In genomic region chr16:72240949-72241348, GRCh38 we compare ENCODE assay signal across 14 cellular contexts.
"Had no signal": no experiment of that assay in that cellular context is flagged by ENCODE, and none has a peak within 500 bp of the region (broad histone marks: within the 10 kb centered on the region; RNA-seq: fewer than 3 reads in every experiment).

No MANE protein-coding gene starts in this region.

- DNase-seq: activated naive CD4-positive, alpha-beta T cell treated with anti-CD3 and anti-CD28 coated beads, Interleukin-2, amount 50 U/mL, for 16 hours; body of pancreas; central memory CD4-positive, alpha-beta T cell; effector CD8-positive, alpha-beta T cell; foreskin melanocyte; heart left ventricle; islet precursor cell; left lung; mucosa of descending colon; naive thymus-derived CD8-positive, alpha-beta T cell; right lobe of liver; spleen; stimulated activated CD4-positive, alpha-beta T cell treated with anti-CD3 and anti-CD28 coated beads, Interleukin-1b, Interleukin-23, amount 100 ng/mL, for 48 hours; stimulated activated naive B cell treated with anti-CD40 and anti-IgM and Interleukin-4, amounts not matched to agents 10 μg/mL and 1 μg/mL and 100 μg/mL, for 72 hours had no signal

- H3K27ac Mint-ChIP-seq: naive thymus-derived CD8-positive, alpha-beta T cell; stimulated activated naive B cell treated with anti-CD40 and anti-IgM and Interleukin-4, amounts not matched to agents 10 μg/mL and 1 μg/mL and 100 μg/mL, for 72 hours had no signal

- H3K9me3 Mint-ChIP-seq: stimulated activated naive B cell treated with anti-CD40 and anti-IgM and Interleukin-4, amounts not matched to agents 10 μg/mL and 1 μg/mL and 100 μg/mL, for 72 hours had no signal

- H3K36me3 Mint-ChIP-seq: naive thymus-derived CD8-positive, alpha-beta T cell had no signal

- ATAC-seq: body of pancreas; heart left ventricle; left lung; mucosa of descending colon; naive thymus-derived CD8-positive, alpha-beta T cell; right lobe of liver; stimulated activated naive B cell treated with anti-CD40 and anti-IgM and Interleukin-4, amounts not matched to agents 10 μg/mL and 1 μg/mL and 100 μg/mL, for 72 hours had no signal
